ENCODE assay signal across 9 cellular contexts in genomic region chr18:13221821-13222220, GRCh38. TPM values are rescaled to one million over a fixed set of nuclear protein-coding genes. Genes with fewer than 3 reads are reported as not detected.
DNase-seq lines count a peak whose midpoint lies in the region; ATAC-seq and TF ChIP-seq lines count a peak whose summit lies in the region.
"Had no signal": no experiment of that assay in that cellular context is flagged by ENCODE, and none has a peak within 500 bp of the region (broad histone marks: within the 10 kb centered on the region; RNA-seq: fewer than 3 reads in every experiment).

No MANE protein-coding gene starts in this region.

- WGBS in testis, 2 donors: 26 to 32% methylated on average over 7 of the region's 7 CpGs

- H3K4me1 ChIP-seq in adipocyte (ENCODE audit: control insufficient read depth, insufficient read depth, low read length): peaks cover 15% of the 10 kb centered on the region
- peaks cover 35% of the 10 kb centered on the region for H3K4me1 ChIP-seq in testis
- H3K4me1 ChIP-seq in osteoblast (ENCODE audit: insufficient read depth, low read length): no peaks in the 10 kb centered on the region
- H3K4me1 ChIP-seq in Karpas-422 (ENCODE audit: low read length): no peaks in the 10 kb centered on the region

- H3K27me3 ChIP-seq in adipocyte (replicated peaks; ENCODE audit: control insufficient read depth, insufficient read depth, low read length) (peaks cover 31% of the 10 kb centered on the region), testis (no peaks in the 10 kb centered on the region), osteoblast (ENCODE audit: insufficient read depth, low read length) (peaks cover 64% of the 10 kb centered on the region), Karpas-422 (ENCODE audit: low read length) (no peaks in the 10 kb centered on the region)

- H3K27ac ChIP-seq in testis (no peak overlapping the region), osteoblast (ENCODE audit: low read depth, low read length) (no peak overlapping the region), Karpas-422 (ENCODE audit: low read length) (no peak overlapping the region)

- no peak for TF ChIP-seq POLR2A in testis (IDR thresholded peaks at IDR 0.05)

- peak; percentile 60 for DNase-seq in M059J (ENCODE audit: low read depth)
- DNase-seq in adipocyte (ENCODE audit: low read depth): no peak
- DNase-seq in left colon: peak; percentile 60 to 73
- peak; percentile 48 for DNase-seq in testis
- DNase-seq in osteoblast (ENCODE audit: insufficient read length, low spot score, missing footprints): no peak
- DNase-seq in Karpas-422: no peak
- DNase-seq in NCI-H146 treated with DMSO at 0.1 percent for 48 hours (lab: John Stamatoyannopoulos, UW; ENCODE audit: unreplicated experiment): no peak
- no peak for DNase-seq in stimulated activated naive CD4-positive, alpha-beta T cell (lab: John Stamatoyannopoulos, UW)
- DNase-seq: activated naive CD4-positive, alpha-beta T cell treated with anti-CD3 and anti-CD28 coated beads for 36 hours had no signal

- H4K20me1 ChIP-seq in osteoblast (ENCODE audit: insufficient read depth, low read length) (no peaks in the 10 kb centered on the region), Karpas-422 (ENCODE audit: insufficient read depth, low read depth, low read length) (no peaks in the 10 kb centered on the region)

- H3K9ac ChIP-seq in adipocyte (ENCODE audit: low read length): no peak overlapping the region
- H3K9ac ChIP-seq in Karpas-422 (ENCODE audit: low read length): no peak overlapping the region

- H2AFZ ChIP-seq in osteoblast (ENCODE audit: low read length) (no peak overlapping the region), Karpas-422 (ENCODE audit: low read length) (no peak overlapping the region)

- TF ChIP-seq CTCF in testis (IDR thresholded peaks at IDR 0.05) (no peak), osteoblast (IDR thresholded peaks at IDR 0.05; ENCODE audit: extremely low read depth, low read depth, low read length) (no peak)

- H3K4me3 ChIP-seq in adipocyte (ENCODE audit: low read length) (peak overlapping the region; percentile 55), testis (no peak overlapping the region), osteoblast (ENCODE audit: insufficient read depth, low read length) (no peak overlapping the region), Karpas-422 (ENCODE audit: low read length) (no peak overlapping the region)

- H3K79me2 ChIP-seq in osteoblast (ENCODE audit: insufficient read depth, low read length): no peaks in the 10 kb centered on the region
- no peaks in the 10 kb centered on the region for H3K79me2 ChIP-seq in Karpas-422 (ENCODE audit: low read length)

- H3K4me2 ChIP-seq in osteoblast (ENCODE audit: insufficient read depth, low read length) (no peak overlapping the region), Karpas-422 (ENCODE audit: low read depth, low read length, poor library complexity, severe bottlenecking) (no peak overlapping the region)

- intact Hi-C loops in left colon (cut with DNase I, micrococcal nuclease): loop anchor here in 1 of 2 donors (5.0 kb wide), 1 partner anchor 320 kb away; no protein-coding TSS in a partner anchor
- intact Hi-C loops in testis (cut with DNase I; ENCODE audit: low total_unique reads): no loop called here

- no peak for ATAC-seq in left colon

- no peaks in the 10 kb centered on the region for H3K36me3 ChIP-seq in adipocyte (ENCODE audit: control insufficient read depth, insufficient read depth, low read length, severe bottlenecking)
- no peaks in the 10 kb centered on the region for H3K36me3 ChIP-seq in testis (ENCODE audit: low read depth, missing control alignments)
- no peaks in the 10 kb centered on the region for H3K36me3 ChIP-seq in osteoblast (ENCODE audit: insufficient read depth, low read length)
- no peaks in the 10 kb centered on the region for H3K36me3 ChIP-seq in Karpas-422 (ENCODE audit: insufficient read depth, low read length)

- H3K9me3 ChIP-seq in adipocyte (ENCODE audit: control insufficient read depth, low read length): no peaks in the 10 kb centered on the region
- H3K9me3 ChIP-seq in testis: no peaks in the 10 kb centered on the region
- no peaks in the 10 kb centered on the region for H3K9me3 ChIP-seq in osteoblast (ENCODE audit: low read depth, low read length)
- H3K9me3 ChIP-seq in Karpas-422 (ENCODE audit: low read length): no peaks in the 10 kb centered on the region

- H3K9me2 ChIP-seq in Karpas-422 (replicated peaks; ENCODE audit: insufficient read depth, low read length): no peaks in the 10 kb centered on the region

RNA-seq across cellular contexts. Expression of gene LDLRAD4, which starts 3.3 kb away (rescaled TPM):
- 1.4 and 1.9 TPM in 2 replicates for total RNA-seq in M059J (2014; rRNA removed; shearing (Covaris generic))
- total RNA-seq in left colon: 10 to 100 TPM; 33.6 to 49.0 TPM
- total RNA-seq in testis: 10 to 100 TPM; 25.9 to 42.2 TPM
- polyA plus RNA-seq in testis (ENCODE audit: insufficient read depth, low read depth, low replicate concordance): 22.0 TPM
- total RNA-seq in osteoblast: under 0.01 and 0.88 TPM in 2 replicates
- total RNA-seq in Karpas-422 (2014; rRNA removed; shearing (Covaris generic); ENCODE audit: low replicate concordance): 204 and 269 TPM in 2 replicates

Comparison
In these comparisons a context has a peak if more than half of its experiments do, and no peak if none do; other contexts are left out.
1. DNase-seq: peak in M059J (single experiment), left colon (2 of 2) and testis (single experiment); none in adipocyte (single experiment), osteoblast (single experiment), Karpas-422 (single experiment), NCI-H146 treated with DMSO at 0.1 percent for 48 hours (single experiment) and stimulated activated naive CD4-positive, alpha-beta T cell (0 of 6).